ENCODE assay signal across 8 cellular contexts in the genomic region with DNA sequence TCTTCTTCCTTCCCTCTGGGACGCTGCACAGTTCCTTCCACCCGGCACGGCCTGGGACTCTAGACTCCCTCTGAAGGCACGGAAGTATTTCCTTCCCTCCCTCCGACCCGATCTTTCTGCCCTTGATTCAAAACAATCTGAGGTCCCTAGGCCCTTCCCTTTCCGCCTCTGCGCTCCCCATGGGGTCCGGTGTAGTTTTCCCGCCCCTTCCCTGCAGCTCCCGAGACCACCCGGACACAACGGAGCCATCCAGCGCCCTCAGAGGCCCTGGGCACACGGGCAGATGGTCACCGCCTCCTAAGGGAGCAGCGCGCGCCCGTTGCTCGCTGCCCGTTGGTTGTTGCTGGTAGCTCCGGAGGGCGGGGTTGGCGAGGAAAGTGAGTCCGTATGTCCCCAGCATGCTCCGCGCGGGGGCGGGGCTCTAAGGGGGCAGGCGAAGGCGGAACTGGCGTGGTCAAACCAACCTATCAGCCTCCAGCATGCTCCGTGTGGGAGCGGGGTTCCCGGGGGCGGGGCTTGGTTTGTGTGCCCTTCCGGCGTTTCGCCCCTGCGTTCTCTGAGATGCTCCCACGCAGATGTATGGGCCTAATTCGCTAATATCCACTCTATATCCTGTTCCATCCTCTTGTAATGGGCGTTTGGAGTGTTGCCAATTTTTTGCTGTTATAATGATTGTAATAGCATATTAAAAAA. TPM values are rescaled to one million over a fixed set of nuclear protein-coding genes. Genes with fewer than 3 reads are reported as not detected.
DNase-seq lines count a peak whose midpoint lies in the region; ATAC-seq and TF ChIP-seq lines count a peak whose summit lies in the region.

No MANE protein-coding gene starts in this region.

- H4K20me1 ChIP-seq in PC-9 (ENCODE audit: insufficient read depth): no peaks in the 10 kb centered on the region

- peak overlapping the region; percentile 88 for H3K9ac ChIP-seq in mucosa of stomach (ENCODE audit: low read length)

- intact Hi-C loops in PC-9 (cut with micrococcal nuclease; ENCODE audit: unreplicated experiment): no loop called here

- DNase-seq in DMS53 (lab: John Stamatoyannopoulos, UW): peak; percentile 96
- DNase-seq in KBM-7: peak; percentile 99
- peak; percentile 97 for DNase-seq in PC-9
- peak; percentile 100 for DNase-seq in activated T-cell treated with anti-CD3 and anti-CD28 coated beads, Interleukin-2, amount 50 U/mL, for 48 hours
- DNase-seq in stimulated activated CD8-positive, alpha-beta memory T cell treated with anti-CD3 and anti-CD28 coated beads, Interleukin-4, amount 100 ng/mL, for 48 hours: peak; percentile 100

- no peaks in the 10 kb centered on the region for H3K9me2 ChIP-seq in PC-9 (ENCODE audit: insufficient read depth)

- H3K36me3 ChIP-seq in PC-9 (ENCODE audit: low read depth) (no peaks in the 10 kb centered on the region), mucosa of stomach (ENCODE audit: control insufficient read depth, insufficient read depth, low read length) (no peaks in the 10 kb centered on the region)

- H3K4me1 ChIP-seq in PC-9 (replicated peaks; ENCODE audit: insufficient read depth): peaks cover 12% of the 10 kb centered on the region; the same call in 1 of the 2 replicates
- peaks cover 12% of the 10 kb centered on the region for H3K4me1 ChIP-seq in mucosa of stomach (ENCODE audit: control insufficient read depth, insufficient read depth, low read length)

- H3K27me3 ChIP-seq in PC-9 (ENCODE audit: insufficient read depth, low read depth) (no peaks in the 10 kb centered on the region), mucosa of stomach (ENCODE audit: control insufficient read depth, insufficient read depth, low read length) (no peaks in the 10 kb centered on the region)

- peaks cover 10% of the 10 kb centered on the region; the same call in 1 of the 2 replicates for H3K79me2 ChIP-seq in PC-9 (ENCODE audit: low read depth)

- H3K9me3 ChIP-seq in PC-9 (ENCODE audit: insufficient read depth, low read depth) (no peaks in the 10 kb centered on the region), mucosa of stomach (ENCODE audit: control insufficient read depth, low read length) (no peaks in the 10 kb centered on the region)

- in situ Hi-C loops in KBM-7 (cut with MboI; ENCODE audit: low pct_unique_long_range_greater_than_20kb, low sequenced_read_pairs): no loop called here

- peak overlapping the region; percentile 81 for H3K4me3 ChIP-seq in PC-9
- peak overlapping the region; percentile 79 for H3K4me3 ChIP-seq in mucosa of stomach (ENCODE audit: low read length)

- peak overlapping the region; percentile 98 for H3K4me2 ChIP-seq in PC-9

- no peak for TF ChIP-seq CTCF in PC-9 (conservative IDR thresholded peaks at IDR 0.05)

- CTCF ChIA-PET in PC-9 (lab: Charles Lee): interaction anchor here (0.6 kb wide), 1 partner anchor 612 kb away, joined by 3 read pairs; no protein-coding TSS in a partner anchor

- H3F3A ChIP-seq in PC-9 (ENCODE audit: insufficient read depth, low read depth): peaks cover 23% of the 10 kb centered on the region

- H3K27ac ChIP-seq in PC-9: peak overlapping the region; percentile 69

- POLR2A ChIA-PET in PC-9 (lab: Charles Lee; ENCODE audit: unreplicated experiment): interaction anchor here (0.7 to 1.1 kb wide), 5 partner anchors 15 to 195 kb away, joined by 3 to 17 read pairs (median 4); a partner anchor contains a TSS

- peak; percentile 91 for ATAC-seq in GM21723 (IDR thresholded peaks at IDR 0.05; ENCODE audit: unreplicated experiment)
- ATAC-seq in esophagus mucosa: peak; percentile 99

- BruUV-seq in PC-9 (replicated peaks; lab: Mats Ljungman, UMichigan): no TSS peak

- H2AFZ ChIP-seq in PC-9: peak overlapping the region; percentile 85

RNA-seq across cellular contexts. Expression of a gene that starts 19.6 kb away (rescaled TPM):
- total RNA-seq in PC-9 (2021): 531 and 695 TPM in 2 replicates
- total RNA-seq in esophagus mucosa: 956 TPM

RNA-seq across cellular contexts. Expression of a gene that starts 47.2 kb away (rescaled TPM):
- total RNA-seq in PC-9 (2021) (0.50 TPM in 1 of 2 replicates, not detected in the other), esophagus mucosa (6.5 TPM)

RNA-seq across cellular contexts. Expression of a gene that starts 52.9 kb away (rescaled TPM):
- not detected in 2 replicates for total RNA-seq in PC-9 (2021)
- 1.7 TPM for total RNA-seq in esophagus mucosa

RNA-seq across cellular contexts. Expression of a gene that starts 56.1 kb away (rescaled TPM):
- total RNA-seq in PC-9 (2021) (24.0 and 26.9 TPM in 2 replicates), esophagus mucosa (1.2 TPM)

Comparison
In these comparisons a context has a peak if more than half of its experiments do, and no peak if none do; other contexts are left out.
1. Peak in every context shown above with its lines: DNase-seq, ATAC-seq, H3K4me3 ChIP-seq and H3K27ac ChIP-seq.